28 cellular contexts compared by ENCODE assay signal in genomic region chr22:24741357-24741756, GRCh38. TPM values are rescaled to one million over a fixed set of nuclear protein-coding genes. Genes with fewer than 3 reads are reported as not detected.
DNase-seq lines count a peak whose midpoint lies in the region; ATAC-seq, FAIRE-seq and TF ChIP-seq lines count a peak whose summit lies in the region.
"Had no signal": no experiment of that assay in that cellular context is flagged by ENCODE, and none has a peak within 500 bp of the region (broad histone marks: within the 10 kb centered on the region; RNA-seq: fewer than 3 reads in every experiment).

No MANE protein-coding gene starts in this region.

- H3K9me3 ChIP-seq in HepG2 (ENCODE audit: low read length) (no peaks in the 10 kb centered on the region), right lobe of liver (no peaks in the 10 kb centered on the region), H1 (ENCODE audit: insufficient read depth in 2 of 2, low read depth in 1 of 2, low read length in 1 of 2) (no peaks in the 10 kb centered on the region)
- H3K9me3 ChIP-seq: BLaER1 had no signal

- H3K9me3 Mint-ChIP-seq in stimulated activated naive B cell treated with anti-CD40 and anti-IgM and Interleukin-4, amounts not matched to agents 10 μg/mL and 1 μg/mL and 100 μg/mL, for 72 hours: peaks cover 0 to 4% of the 10 kb centered on the region in 2 donors

- no peaks in the 10 kb centered on the region for H3K36me3 Mint-ChIP-seq in stimulated activated naive B cell treated with anti-CD40 and anti-IgM and Interleukin-4, amounts not matched to agents 10 μg/mL and 1 μg/mL and 100 μg/mL, for 72 hours
- H3K36me3 Mint-ChIP-seq: CD14-positive monocyte; CD4-positive, alpha-beta memory T cell; CD4-positive, CD25-positive, alpha-beta regulatory T cell had no signal

- TF ChIP-seq CTCF in HepG2 (CRISPR knock-in tag; IDR thresholded peaks at IDR 0.05) (no peak), right lobe of liver (IDR thresholded peaks at IDR 0.05) (no peak), H1 (IDR thresholded peaks at IDR 0.05; ENCODE audit: control extremely low read depth in 1 of 3, insufficient read depth in 1 of 3, low read depth in 1 of 3, low read length in 3 of 3) (no peak)

- no peak overlapping the region for H2BK12ac ChIP-seq in H1 (ENCODE audit: low read depth, low read length)

- no peak overlapping the region for H3K18ac ChIP-seq in H1 (ENCODE audit: extremely low read depth, low read length)

- H3K27me3 Mint-ChIP-seq in stimulated activated naive B cell treated with anti-CD40 and anti-IgM and Interleukin-4, amounts not matched to agents 10 μg/mL and 1 μg/mL and 100 μg/mL, for 72 hours: peaks cover 61 to 78% of the 10 kb centered on the region in 2 donors

- TF ChIP-seq RAD21 in HepG2 (CRISPR knock-in tag; IDR thresholded peaks at IDR 0.05) (no peak), H1 (IDR thresholded peaks at IDR 0.05 in 1 of 2, conservative IDR thresholded peaks at IDR 0.05 in 1 of 2; ENCODE audit: low read depth in 2 of 2, low read length in 2 of 2) (no peak)

- no peak overlapping the region for H3K23ac ChIP-seq in H1 (ENCODE audit: insufficient read length)

- no peaks in the 10 kb centered on the region for H3K23me2 ChIP-seq in H1 (ENCODE audit: low read depth, low read length)

- FAIRE-seq in HepG2 (lab: Jason Lieb, UNC): no peak
- no peak for FAIRE-seq in H1 (lab: Jason Lieb, UNC)
- FAIRE-seq: GM12878, GM12892, GM18507, GM19239 had no signal

- no peak overlapping the region for H3K27ac ChIP-seq in HepG2 (ENCODE audit: extremely low read length, insufficient read depth, low read length)
- H3K27ac ChIP-seq in right lobe of liver: no peak overlapping the region
- no peak overlapping the region for H3K27ac ChIP-seq in H1 (ENCODE audit: low read depth, low read length)
- H3K27ac ChIP-seq: 22Rv1, BLaER1 had no signal

- no peak overlapping the region for H3K27ac Mint-ChIP-seq in stimulated activated naive B cell treated with anti-CD40 and anti-IgM and Interleukin-4, amounts not matched to agents 10 μg/mL and 1 μg/mL and 100 μg/mL, for 72 hours
- H3K27ac Mint-ChIP-seq: CD14-positive monocyte; CD4-positive, alpha-beta memory T cell; CD4-positive, CD25-positive, alpha-beta regulatory T cell had no signal

- H2AK5ac ChIP-seq in H1 (ENCODE audit: low read depth, low read length): 0 out of 2 replicates have a peak overlapping the region, but pooled peaks have one; percentile 28

- no peak overlapping the region for H2AFZ ChIP-seq in HepG2 (ENCODE audit: low read length)
- H2AFZ ChIP-seq in H1 (ENCODE audit: low read length): no peak overlapping the region

- no peak overlapping the region for H3K14ac ChIP-seq in H1 (ENCODE audit: insufficient read length)

- no TSS peak for BruUV-seq in HepG2 (replicated peaks; lab: Mats Ljungman, UMichigan)

- H3K79me2 ChIP-seq in HepG2 (ENCODE audit: insufficient read depth, low read length): no peaks in the 10 kb centered on the region
- no peaks in the 10 kb centered on the region for H3K79me2 ChIP-seq in H1 (ENCODE audit: control insufficient read depth in 1 of 2, insufficient read depth in 2 of 2, low read length in 2 of 2)

- no peak overlapping the region for H3K4me3 Mint-ChIP-seq in stimulated activated naive B cell treated with anti-CD40 and anti-IgM and Interleukin-4, amounts not matched to agents 10 μg/mL and 1 μg/mL and 100 μg/mL, for 72 hours
- H3K4me3 Mint-ChIP-seq: CD14-positive monocyte; CD4-positive, alpha-beta memory T cell; CD4-positive, CD25-positive, alpha-beta regulatory T cell had no signal

- DNase-seq in HepG2 (ENCODE audit: low spot score) (no peak), right lobe of liver (no peak), H1 (ENCODE audit: low read depth in 1 of 2, low spot score in 2 of 2) (no peak)
- DNase-seq in stimulated activated naive B cell treated with anti-CD40 and anti-IgM and Interleukin-4, amounts not matched to agents 10 μg/mL and 1 μg/mL and 100 μg/mL, for 72 hours: no peak
- DNase-seq: ACHN; BE2C; CD4-positive, alpha-beta memory T cell; CD4-positive, CD25-positive, alpha-beta regulatory T cell; COR-L47; DMS 273 treated with DMSO at 0.1 percent for 48 hours; DMS153; DMS53; DMS79; DND-41; EL; GDM1 had no signal

- no peak overlapping the region for H4K5ac ChIP-seq in H1 (ENCODE audit: insufficient read length, low read depth, low read length)

- no peak overlapping the region for H3K4ac ChIP-seq in H1 (replicated peaks; ENCODE audit: insufficient read length, low read depth, low read length)

- H3K4me1 ChIP-seq in HepG2 (ENCODE audit: insufficient read depth, low read length) (peaks cover 12% of the 10 kb centered on the region; the same call in 1 of the 2 replicates), right lobe of liver (no peaks in the 10 kb centered on the region), H1 (replicated peaks in 1 of 4; ENCODE audit: control insufficient read depth in 3 of 4, insufficient read depth in 4 of 4, low read length in 3 of 4) (peaks cover 0 to 7% (median 0%) of the 10 kb centered on the region in 4 experiments; a peak in 2 of 7 replicates)
- H3K4me1 ChIP-seq: BE2C, BLaER1 had no signal

- H4K91ac ChIP-seq in H1 (replicated peaks; ENCODE audit: insufficient read length, low read length): no peak overlapping the region

- H3K4me2 ChIP-seq in HepG2 (ENCODE audit: low read depth, low read length) (no peak overlapping the region), H1 (ENCODE audit: insufficient read depth in 1 of 2, low read depth in 2 of 2, low read length in 2 of 2) (no peak overlapping the region)
- H3K4me2 ChIP-seq: BLaER1 had no signal

- CTCF ChIA-PET in HepG2 (lab: Yijun Ruan, JAX; ENCODE audit: low intra/inter-chr PET ratio, low total read pairs): no interaction called here
- CTCF ChIA-PET in H1 (lab: Charles Lee; ENCODE audit: partially characterized antibody): interaction anchor here (1.1 to 2.7 kb wide), 4 partner anchors 16 to 41 kb away, joined by 3 to 6 read pairs (median 4); no protein-coding TSS in a partner anchor

- TF ChIP-seq POLR2A in HepG2 (IDR thresholded peaks at IDR 0.05; ENCODE audit: insufficient read depth in 1 of 2, low read depth in 2 of 2, low read length in 2 of 2) (no peak), right lobe of liver (IDR thresholded peaks at IDR 0.05) (no peak), H1 (IDR thresholded peaks at IDR 0.05; ENCODE audit: control extremely low read depth in 1 of 2, low read depth in 2 of 2, low read length in 2 of 2) (no peak)

- no peaks in the 10 kb centered on the region for H4K20me1 ChIP-seq in HepG2 (ENCODE audit: insufficient read depth, low read length)
- H4K20me1 ChIP-seq in H1 (replicated peaks in 1 of 2; ENCODE audit: control insufficient read depth in 1 of 2, insufficient read depth in 2 of 2, low read length in 2 of 2): no peaks in the 10 kb centered on the region
- H4K20me1 ChIP-seq: BLaER1 had no signal

- peaks cover 0 to 5% of the 10 kb centered on the region in 2 experiments; a peak in 1 of 5 replicates for H3K27me3 ChIP-seq in HepG2 (ENCODE audit: control insufficient read depth in 1 of 2, insufficient read depth in 2 of 2, low read length in 2 of 2)
- H3K27me3 ChIP-seq in right lobe of liver: no peaks in the 10 kb centered on the region
- H3K27me3 ChIP-seq in H1 (replicated peaks in 1 of 4; ENCODE audit: control insufficient read depth in 3 of 4, extremely low read depth in 1 of 4, insufficient read depth in 3 of 4, low read length in 3 of 4): no peaks in the 10 kb centered on the region
- H3K27me3 ChIP-seq: BE2C, BLaER1 had no signal

- intact Hi-C loops in HepG2 (cut with micrococcal nuclease; ENCODE audit: unreplicated experiment): no loop called here
- intact Hi-C loops in right lobe of liver (cut with DNase I): no loop called here

- no peaks in the 10 kb centered on the region for H3K4me1 Mint-ChIP-seq in stimulated activated naive B cell treated with anti-CD40 and anti-IgM and Interleukin-4, amounts not matched to agents 10 μg/mL and 1 μg/mL and 100 μg/mL, for 72 hours
- H3K4me1 Mint-ChIP-seq: CD14-positive monocyte; CD4-positive, alpha-beta memory T cell; CD4-positive, CD25-positive, alpha-beta regulatory T cell had no signal

- no peak for ATAC-seq in HepG2
- ATAC-seq in right lobe of liver: no peak
- ATAC-seq in stimulated activated naive B cell treated with anti-CD40 and anti-IgM and Interleukin-4, amounts not matched to agents 10 μg/mL and 1 μg/mL and 100 μg/mL, for 72 hours (replicated peaks): no peak
- ATAC-seq in GM18868 (IDR thresholded peaks at IDR 0.05; ENCODE audit: unreplicated experiment): no peak
- ATAC-seq: GM12878 had no signal

- no peak for TF ChIP-seq EP300 in HepG2 (IDR thresholded peaks at IDR 0.05; ENCODE audit: low read depth in 2 of 2, low read length in 2 of 2)
- no peak for TF ChIP-seq EP300 in HepG2 (CRISPR knock-in tag; IDR thresholded peaks at IDR 0.05; ENCODE audit: borderline replicate concordance)
- TF ChIP-seq EP300 in H1 (IDR thresholded peaks at IDR 0.05; ENCODE audit: borderline replicate concordance in 1 of 2, low read depth in 2 of 2, low read length in 2 of 2): no peak

- H3K79me1 ChIP-seq in H1 (ENCODE audit: low read depth, low read length): no peaks in the 10 kb centered on the region

- POLR2A ChIA-PET in HepG2 (lab: Yijun Ruan, JAX): no interaction called here
- POLR2A ChIA-PET in H1 (lab: Charles Lee; ENCODE audit: partially characterized antibody): no interaction called here

- H3K9ac ChIP-seq in HepG2 (ENCODE audit: insufficient read depth, low read depth, low read length): no peak overlapping the region
- no peak overlapping the region for H3K9ac ChIP-seq in H1 (replicated peaks in 1 of 4; ENCODE audit: extremely low read depth in 1 of 4, low read depth in 3 of 4, low read length in 3 of 4)
- H3K9ac ChIP-seq: BLaER1 had no signal

- H3K36me3 ChIP-seq in HepG2 (replicated peaks in 1 of 2; ENCODE audit: control insufficient read depth in 1 of 2, insufficient read depth in 2 of 2, low read length in 2 of 2) (no peaks in the 10 kb centered on the region), right lobe of liver (no peaks in the 10 kb centered on the region), H1 (ENCODE audit: control insufficient read depth in 2 of 4, insufficient read depth in 4 of 4, low read length in 3 of 4) (no peaks in the 10 kb centered on the region)
- H3K36me3 ChIP-seq: BE2C, BLaER1 had no signal

- H3K4me3 ChIP-seq in HepG2 (replicated peaks in 1 of 3; ENCODE audit: insufficient read depth in 1 of 3, low read depth in 2 of 3, low read length in 3 of 3) (no peak overlapping the region), right lobe of liver (no peak overlapping the region), H1 (ENCODE audit: extremely low read depth in 1 of 4, insufficient read depth in 2 of 4, low read depth in 3 of 4, low read length in 4 of 4) (no peak overlapping the region)
- H3K4me3 ChIP-seq: BLaER1, GM12878 had no signal

- no peak overlapping the region for H4K8ac ChIP-seq in H1 (ENCODE audit: extremely low read depth, insufficient read depth, low read length)

- H2BK120ac ChIP-seq in H1 (replicated peaks; ENCODE audit: low read depth, low read length): no peak overlapping the region

- no peak overlapping the region for H2BK15ac ChIP-seq in H1 (ENCODE audit: low read length)

- in situ Hi-C loops in HepG2 (cut with HindIII; ENCODE audit: extremely low pct_ligation_motif_present, low pct_unique_long_range_greater_than_20kb): no loop called here

- 10% methylated on average over 2 of the region's 2 CpGs for WGBS in HepG2 (ENCODE audit: low lambda C conversion rate)
- WGBS in right lobe of liver (ENCODE audit: insufficient coverage, low coverage, low lambda C conversion rate, missing lambda C conversion rate): 85% methylated on average over 2 of the region's 2 CpGs
- 89% methylated on average over 2 of the region's 2 CpGs; no CpG with 5 or more reads in 1 of the 2 experiments for WGBS in H1 (ENCODE audit: extremely low coverage in 1 of 2, insufficient coverage in 1 of 2, insufficient read length in 1 of 2, insufficient replicate concordance in 2 of 2, low coverage in 1 of 2, low lambda C conversion rate in 2 of 2, missing lambda C conversion rate in 1 of 2), 2 experiments

- no peak overlapping the region for H3K56ac ChIP-seq in H1 (replicated peaks; ENCODE audit: insufficient read length, low read depth, low read length)

- H2BK5ac ChIP-seq in H1 (ENCODE audit: low read depth, low read length): no peak overlapping the region

- H2BK20ac ChIP-seq in H1 (ENCODE audit: low read length): no peak overlapping the region

RNA-seq across cellular contexts. Expression of gene PIWIL3, which starts 33.2 kb away (rescaled TPM):
- total RNA-seq in HepG2 (2016; rRNA removed; fragmentation: Illumina TruSeq; extraction: Trizol): 0.08 TPM in 1 of 2 replicates, not detected in the other
- total RNA-seq in HepG2 (2016; cell fraction: cytosol; rRNA removed; fragmentation: Illumina TruSeq; extraction: Trizol; ENCODE audit: low read depth): not detected in 2 replicates
- not detected in 2 replicates for total RNA-seq in HepG2 (2016; cell fraction: insoluble cytoplasmic fraction; rRNA removed; fragmentation: Illumina TruSeq; extraction: Trizol)
- not detected in 2 replicates for total RNA-seq in HepG2 (2016; cell fraction: membrane; rRNA removed; fragmentation: Illumina TruSeq; extraction: Trizol)
- total RNA-seq in HepG2 (2016; cell fraction: nucleus; rRNA removed; fragmentation: Illumina TruSeq; extraction: Trizol): not detected in 2 replicates
- polyA plus RNA-seq in HepG2 (2011; rRNA removed): not detected in 2 replicates
- not detected in 2 replicates for polyA plus RNA-seq in HepG2 (2011; cell fraction: cytosol; rRNA removed)
- polyA plus RNA-seq in HepG2 (2011; cell fraction: nucleus; rRNA removed): not detected in 2 replicates
- not detected in 2 replicates for polyA plus RNA-seq in HepG2 (2012)
- polyA plus RNA-seq in HepG2 (2016; cell fraction: cytosol; fragmentation: Illumina TruSeq; extraction: Trizol; ENCODE audit: low read depth): not detected in 2 replicates
- polyA plus RNA-seq in HepG2 (2016; cell fraction: insoluble cytoplasmic fraction; fragmentation: Illumina TruSeq; extraction: Trizol; ENCODE audit: low read depth): not detected in 2 replicates
- not detected in 2 replicates for polyA plus RNA-seq in HepG2 (2016; cell fraction: membrane; fragmentation: Illumina TruSeq; extraction: Trizol; ENCODE audit: low read depth)
- polyA plus RNA-seq in HepG2 (2016; cell fraction: nucleus; fragmentation: Illumina TruSeq; extraction: Trizol; ENCODE audit: insufficient read depth, low read depth): not detected in 2 replicates
- 0.23 TPM in 1 of 2 replicates, not detected in the other for polyA minus RNA-seq in HepG2 (2011; rRNA and poly(A)+ RNA removed; ENCODE audit: low replicate concordance)
- not detected in 2 replicates for polyA minus RNA-seq in HepG2 (2011; cell fraction: cytosol; rRNA and poly(A)+ RNA removed)
- not detected in 2 replicates for polyA minus RNA-seq in HepG2 (2011; cell fraction: nucleus; rRNA and poly(A)+ RNA removed)
- total RNA-seq in right lobe of liver: not detected
- 0.33 and 0.34 TPM in 2 replicates for total RNA-seq in H1 (2021; fragmentation: NEBNext Ultra II Directional; extraction: Animal tissue kit (Norgen Biotek cat#: 25700))
- 0.03 and 0.09 TPM in 2 replicates for polyA plus RNA-seq in H1 (2011; rRNA removed)
- 0.17 TPM for polyA plus RNA-seq in H1 (2011; cell fraction: cytosol; rRNA removed)
- 0.09 TPM for polyA plus RNA-seq in H1 (2011; cell fraction: nucleus; rRNA removed)
- polyA plus RNA-seq in H1 (2012, experiment 1 of 2): 0.07 to 0.18 TPM (median 0.10 TPM) in 3 of 4 replicates, not detected in the other
- not detected for polyA plus RNA-seq in H1 (2012, experiment 2 of 2)
- 0.08 TPM for polyA plus RNA-seq in H1 (2013, experiment 1 of 2)
- 0.11 TPM for polyA plus RNA-seq in H1 (2013, experiment 2 of 2)
- 0.32 TPM in 1 of 2 replicates, not detected in the other for polyA minus RNA-seq in H1 (2011; rRNA and poly(A)+ RNA removed)
- not detected for polyA minus RNA-seq in H1 (2011; cell fraction: cytosol; rRNA and poly(A)+ RNA removed)
- polyA minus RNA-seq in H1 (2011; cell fraction: nucleus; rRNA and poly(A)+ RNA removed): 0.20 TPM
- total RNA-seq: A172; A673; CD4-positive, alpha-beta memory T cell; CD4-positive, CD25-positive, alpha-beta regulatory T cell; Daoy; G401 had no signal
- polyA plus RNA-seq: CD14-positive monocyte; CD4-positive, alpha-beta memory T cell; CD4-positive, CD25-positive, alpha-beta regulatory T cell; GM12878 had no signal
